Comparison of ENCODE assay signal across 11 cellular contexts in the genomic region with DNA sequence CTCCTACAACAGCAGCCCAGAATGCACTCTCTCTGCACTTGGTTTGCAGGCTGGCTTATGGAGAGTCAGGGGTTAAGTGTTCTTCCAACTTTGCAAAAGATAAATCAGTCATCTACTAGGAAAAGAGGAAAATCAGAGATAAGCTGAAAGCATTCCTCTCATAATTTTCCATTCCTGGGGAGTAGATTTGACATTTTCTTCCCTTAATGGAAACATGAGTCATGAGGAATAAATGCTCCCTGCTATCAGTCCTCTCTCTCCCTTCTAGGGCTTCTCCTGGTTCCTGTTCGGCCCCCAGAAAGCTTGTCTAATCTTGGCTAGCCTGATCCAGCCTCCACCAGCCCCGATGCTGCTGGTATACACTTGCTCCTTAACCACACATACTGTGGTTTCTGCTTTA. TPM values are rescaled to one million over a fixed set of nuclear protein-coding genes. Genes with fewer than 3 reads are reported as not detected.
DNase-seq lines count a peak whose midpoint lies in the region; ATAC-seq, FAIRE-seq and TF ChIP-seq lines count a peak whose summit lies in the region.
"Had no signal": no experiment of that assay in that cellular context is flagged by ENCODE, and none has a peak within 500 bp of the region (broad histone marks: within the 10 kb centered on the region; RNA-seq: fewer than 3 reads in every experiment).

No MANE protein-coding gene starts in this region.

- peak overlapping the region; percentile 18 for H3K4me2 ChIP-seq in fibroblast of lung (ENCODE audit: extremely low read depth, insufficient read depth, low read length)
- H3K4me2 ChIP-seq in neural cell (ENCODE audit: low read length), result no peak overlapping the region

- H3K27me3 ChIP-seq in fibroblast of lung (ENCODE audit: control insufficient read depth, insufficient read depth, low read length) (no peaks in the 10 kb centered on the region), neural cell (ENCODE audit: insufficient read depth, low read depth, low read length) (no peaks in the 10 kb centered on the region)
- H3K27me3 ChIP-seq: breast epithelium had no signal

- no peak for FAIRE-seq in RCC 7860 (lab: Jason Lieb, UNC)

- H3K36me3 ChIP-seq in fibroblast of lung (ENCODE audit: control insufficient read depth, insufficient read depth, low read length), result no peaks in the 10 kb centered on the region
- no peaks in the 10 kb centered on the region for H3K36me3 ChIP-seq in neural cell (ENCODE audit: insufficient read depth, low read length)
- H3K36me3 ChIP-seq: breast epithelium had no signal

- TF ChIP-seq EP300 in neural cell (conservative IDR thresholded peaks at IDR 0.05; ENCODE audit: poor library complexity, severe bottlenecking), result no peak

- no peak for TF ChIP-seq CTCF in fibroblast of lung (conservative IDR thresholded peaks at IDR 0.05 in 1 of 2, IDR thresholded peaks at IDR 0.05 in 1 of 2; ENCODE audit: low read depth in 1 of 2, low read length in 2 of 2)
- TF ChIP-seq CTCF in neural cell (IDR thresholded peaks at IDR 0.05; ENCODE audit: poor library complexity, severe bottlenecking), result no peak

- DNase-seq in Daoy (ENCODE audit: low read depth) (peak; percentile 50), RCC 7860 (ENCODE audit: low spot score) (peak; percentile 45), fibroblast of lung (ENCODE audit: low read depth in 2 of 2) (peak; percentile 51 to 96), amygdala (lab: John Stamatoyannopoulos, UW) (no peak)
- DNase-seq: NCI-H146, T1000 had no signal

- H2AFZ ChIP-seq in fibroblast of lung (ENCODE audit: low read length), result peak overlapping the region; percentile 9
- no peak overlapping the region for H2AFZ ChIP-seq in neural cell (ENCODE audit: low read depth, low read length)

- H3K4me3 ChIP-seq in fibroblast of lung (replicated peaks in 1 of 4; ENCODE audit: control extremely low read depth in 1 of 4, insufficient read depth in 1 of 4, low read depth in 3 of 4, low read length in 4 of 4) (no peak overlapping the region), neural cell (ENCODE audit: low read length) (no peak overlapping the region)
- H3K4me3 ChIP-seq: breast epithelium had no signal

- no peaks in the 10 kb centered on the region for H3F3A ChIP-seq in neural cell (ENCODE audit: insufficient read depth, low read length, poor library complexity, severe bottlenecking)

- peaks cover 33% of the 10 kb centered on the region for H3K27me3 Mint-ChIP-seq in activated T-helper 17 cell treated with anti-CD3 and anti-CD28 coated beads, Interleukin-2, amount 50 U/mL, for 72 hours

- no peak overlapping the region for H3K4me3 Mint-ChIP-seq in activated T-helper 17 cell treated with anti-CD3 and anti-CD28 coated beads, Interleukin-2, amount 50 U/mL, for 72 hours

- ATAC-seq in HG02884 (IDR thresholded peaks at IDR 0.05; ENCODE audit: unreplicated experiment) (no peak), GM21526 (IDR thresholded peaks at IDR 0.05; ENCODE audit: low FRiP score, unreplicated experiment) (no peak)
- no peak for ATAC-seq in activated T-helper 17 cell treated with anti-CD3 and anti-CD28 coated beads, Interleukin-2, amount 50 U/mL, for 72 hours (replicated peaks)

- H3K9me2 ChIP-seq in neural cell (ENCODE audit: insufficient read depth, low read length), result no peaks in the 10 kb centered on the region

- H3K9ac ChIP-seq in fibroblast of lung (ENCODE audit: insufficient read depth, low read length), result no peak overlapping the region
- H3K9ac ChIP-seq in neural cell (ENCODE audit: low read length), result no peak overlapping the region

- H3K4me1 Mint-ChIP-seq in activated T-helper 17 cell treated with anti-CD3 and anti-CD28 coated beads, Interleukin-2, amount 50 U/mL, for 72 hours, result no peaks in the 10 kb centered on the region

- H4K20me1 ChIP-seq in fibroblast of lung (ENCODE audit: control insufficient read depth, extremely low read depth, insufficient read depth, low read length) (no peaks in the 10 kb centered on the region), neural cell (ENCODE audit: insufficient read depth) (no peaks in the 10 kb centered on the region)

- no peaks in the 10 kb centered on the region for H3K36me3 Mint-ChIP-seq in activated T-helper 17 cell treated with anti-CD3 and anti-CD28 coated beads, Interleukin-2, amount 50 U/mL, for 72 hours (ENCODE audit: low read depth)

- H3K9me3 ChIP-seq in fibroblast of lung (ENCODE audit: control insufficient read depth, insufficient read depth, low read depth, low read length) (no peaks in the 10 kb centered on the region), neural cell (ENCODE audit: low read length) (no peaks in the 10 kb centered on the region)
- H3K9me3 ChIP-seq: breast epithelium had no signal

- H3K27ac Mint-ChIP-seq in activated T-helper 17 cell treated with anti-CD3 and anti-CD28 coated beads, Interleukin-2, amount 50 U/mL, for 72 hours, result no peak overlapping the region

- H3K9me3 Mint-ChIP-seq in activated T-helper 17 cell treated with anti-CD3 and anti-CD28 coated beads, Interleukin-2, amount 50 U/mL, for 72 hours, result no peaks in the 10 kb centered on the region

- peaks cover 3% of the 10 kb centered on the region for H3K4me1 ChIP-seq in fibroblast of lung (ENCODE audit: control insufficient read depth, extremely low read depth, insufficient read depth, low read length)
- H3K4me1 ChIP-seq: breast epithelium had no signal

- H3K79me2 ChIP-seq in fibroblast of lung (ENCODE audit: control insufficient read depth, insufficient read depth, low read length), result no peaks in the 10 kb centered on the region
- H3K79me2 ChIP-seq in neural cell (replicated peaks; ENCODE audit: insufficient read depth, low read length), result no peaks in the 10 kb centered on the region

- H3K27ac ChIP-seq in fibroblast of lung (ENCODE audit: insufficient read depth, low read length), result no peak overlapping the region
- H3K27ac ChIP-seq in neural cell (ENCODE audit: low read length), result no peak overlapping the region
- H3K27ac ChIP-seq: breast epithelium had no signal

- TF ChIP-seq RAD21 in neural cell (conservative IDR thresholded peaks at IDR 0.05), result no peak

TF ChIP-seq in neural cell, 6 proteins besides CTCF, POLR2A, EP300 and RAD21:
- no peak for TF ChIP-seq MXI1 (conservative IDR thresholded peaks at IDR 0.05; ENCODE audit: poor library complexity, severe bottlenecking)
- TF ChIP-seq REST (IDR thresholded peaks at IDR 0.05; ENCODE audit: borderline replicate concordance), result peak; percentile 58
- no peak for TF ChIP-seq POLR2AphosphoS5 (IDR thresholded peaks at IDR 0.05)
- no peak for TF ChIP-seq TAF1 (IDR thresholded peaks at IDR 0.05; ENCODE audit: low read depth)

RNA-seq across cellular contexts. Expression of gene ENOX1, which starts 28.4 kb away (rescaled TPM):
- 0.69 and 1.5 TPM in 2 replicates for total RNA-seq in Daoy (2014; rRNA removed; shearing (Covaris generic))
- total RNA-seq in fibroblast of lung, result 4.4 and 7.6 TPM in 2 replicates
- polyA plus RNA-seq in fibroblast of lung (3.5 and 8.1 TPM in 2 replicates), neural cell (42.6 and 43.7 TPM in 2 replicates)
- 2.4 and 4.6 TPM in 2 replicates for polyA plus RNA-seq in fibroblast of lung (2012)
- polyA minus RNA-seq in fibroblast of lung (ENCODE audit: low replicate concordance) (3.4 and 4.8 TPM in 2 replicates), neural cell (72.0 and 74.5 TPM in 2 replicates)
- 1 to 10 TPM in 1 of 2 donors, not detected in 1; 1.7 TPM for total RNA-seq in activated T-helper 17 cell treated with anti-CD3 and anti-CD28 coated beads, Interleukin-2, amount 50 U/mL, for 72 hours

Comparison
In these comparisons a context has a peak if more than half of its experiments do, and no peak if none do; other contexts are left out.
1. DNase-seq: peak in Daoy (single experiment), RCC 7860 (single experiment) and fibroblast of lung (2 of 2); none in amygdala (0 of 56).